8 cellular contexts compared by ENCODE assay signal in the genomic region with DNA sequence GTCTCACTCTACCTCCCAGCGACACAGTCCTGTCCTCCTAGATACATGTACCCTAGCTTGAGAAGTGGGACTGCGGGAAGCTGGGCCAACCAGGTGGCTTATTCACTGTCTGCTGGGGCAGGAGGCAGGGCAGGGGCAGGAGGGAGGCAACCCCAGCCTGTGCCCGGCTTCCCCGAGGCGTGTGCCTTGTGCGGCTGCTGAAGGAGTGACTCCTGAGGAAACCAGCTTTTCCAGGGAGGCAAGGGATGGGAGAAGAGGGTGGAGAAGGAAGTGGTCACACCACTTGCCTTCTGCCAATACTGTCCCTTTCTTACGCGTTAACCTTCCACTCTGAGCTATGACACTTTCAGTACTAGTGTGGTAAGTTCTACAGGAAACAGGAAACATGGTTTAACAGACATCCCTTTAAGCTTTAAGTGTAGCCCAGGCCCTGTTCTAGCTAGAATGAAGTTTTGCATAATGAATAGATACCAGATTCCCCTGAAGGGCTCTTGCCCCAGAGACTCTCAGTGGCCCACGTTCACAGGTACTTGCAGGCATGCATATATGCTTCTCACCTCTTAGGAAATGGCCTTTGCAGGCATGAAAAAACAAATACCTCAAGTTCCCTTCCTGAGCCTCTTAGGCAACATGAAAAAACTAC. TPM values are rescaled to one million over a fixed set of nuclear protein-coding genes. Genes with fewer than 3 reads are reported as not detected.
DNase-seq lines count a peak whose midpoint lies in the region; ATAC-seq and TF ChIP-seq lines count a peak whose summit lies in the region.

No MANE protein-coding gene starts in this region.

- H3K36me3 Mint-ChIP-seq in activated naive CD8-positive, alpha-beta T cell treated with anti-CD3 and anti-CD28 coated beads, Interleukin-2, amount 10 ng/mL, durations not matched to agents 7 days and 5 days, result no peaks in the 10 kb centered on the region

- H3K27me3 Mint-ChIP-seq in activated naive CD8-positive, alpha-beta T cell treated with anti-CD3 and anti-CD28 coated beads, Interleukin-2, amount 10 ng/mL, durations not matched to agents 7 days and 5 days, result no peaks in the 10 kb centered on the region

- H3K9me3 ChIP-seq in uterus, result no peaks in the 10 kb centered on the region

- H3K27ac Mint-ChIP-seq in activated naive CD8-positive, alpha-beta T cell treated with anti-CD3 and anti-CD28 coated beads, Interleukin-2, amount 10 ng/mL, durations not matched to agents 7 days and 5 days, result peak overlapping the region; percentile 98

- no peak for TF ChIP-seq CTCF in uterus (IDR thresholded peaks at IDR 0.05)

- H3K27me3 ChIP-seq in uterus, result no peaks in the 10 kb centered on the region

- no peak overlapping the region for H3K4me3 ChIP-seq in uterus

- H3K27ac ChIP-seq in uterus, result peak overlapping the region; percentile 72 to 73

- intact Hi-C loops in Right ventricle myocardium inferior (cut with DNase I) (loop anchor here (5.0 kb wide), 1 partner anchor 1096 kb away; a partner anchor contains a TSS), cardiac septum (cut with DNase I) (no loop called here), uterus (cut with DNase I; ENCODE audit: low total_unique reads) (no loop called here)

- ATAC-seq in Right ventricle myocardium inferior (peak; percentile 24), HG03097 (IDR thresholded peaks at IDR 0.05; ENCODE audit: low FRiP score, unreplicated experiment) (peak; percentile 87)
- ATAC-seq in activated naive CD8-positive, alpha-beta T cell treated with anti-CD3 and anti-CD28 coated beads, Interleukin-2, amount 10 ng/mL, durations not matched to agents 7 days and 5 days (ENCODE audit: low read depth), result peak; percentile 98

- TF ChIP-seq POLR2A in uterus (IDR thresholded peaks at IDR 0.05), result no peak

- POLR2A ChIA-PET in activated naive CD8-positive, alpha-beta T cell treated with anti-CD3 and anti-CD28 coated beads, Interleukin-2, amount 10 ng/mL, durations not matched to agents 7 days and 5 days (lab: Charles Lee), result interaction anchor here (0.8 to 6.0 kb wide), 12 partner anchors 9 to 1097 kb away, joined by 3 to 98 read pairs (median 4); a partner anchor contains a TSS

- no peaks in the 10 kb centered on the region for H3K36me3 ChIP-seq in uterus

- no peaks in the 10 kb centered on the region for H3K9me3 Mint-ChIP-seq in activated naive CD8-positive, alpha-beta T cell treated with anti-CD3 and anti-CD28 coated beads, Interleukin-2, amount 10 ng/mL, durations not matched to agents 7 days and 5 days

- peak overlapping the region; percentile 85 for H3K4me3 Mint-ChIP-seq in activated naive CD8-positive, alpha-beta T cell treated with anti-CD3 and anti-CD28 coated beads, Interleukin-2, amount 10 ng/mL, durations not matched to agents 7 days and 5 days

- peaks cover 45% of the 10 kb centered on the region for H3K4me1 Mint-ChIP-seq in activated naive CD8-positive, alpha-beta T cell treated with anti-CD3 and anti-CD28 coated beads, Interleukin-2, amount 10 ng/mL, durations not matched to agents 7 days and 5 days

- DNase-seq in Right ventricle myocardium inferior (ENCODE audit: missing footprints) (no peak), cardiac septum (ENCODE audit: low spot score) (no peak), RPMI7951 (ENCODE audit: low read depth) (peak; percentile 73), mucosa of gallbladder (ENCODE audit: low spot score) (peak; percentile 72), uterus (no peak), pons (ENCODE audit: low spot score) (no peak)
- DNase-seq in activated naive CD8-positive, alpha-beta T cell treated with anti-CD3 and anti-CD28 coated beads, Interleukin-2, amount 10 ng/mL, durations not matched to agents 7 days and 5 days, result peak; percentile 73

- no peaks in the 10 kb centered on the region for H3K4me1 ChIP-seq in uterus

RNA-seq across cellular contexts. Expression of a gene that starts 40.6 kb away (rescaled TPM):
- 89.9 TPM for total RNA-seq in Right ventricle myocardium inferior
- 58.3 TPM for total RNA-seq in cardiac septum
- total RNA-seq in RPMI7951 (2014; rRNA removed; shearing (Covaris generic)), result 63.7 and 80.3 TPM in 2 replicates
- total RNA-seq in activated naive CD8-positive, alpha-beta T cell treated with anti-CD3 and anti-CD28 coated beads, Interleukin-2, amount 10 ng/mL, durations not matched to agents 7 days and 5 days, result 10 to 100 TPM; 52.2 to 56.5 TPM
- total RNA-seq in mucosa of gallbladder, result 116 TPM
- 100 to 1,000 TPM; 123 to 220 (median 131) TPM for total RNA-seq in uterus

Comparison
In these comparisons a context has a peak if more than half of its experiments do, and no peak if none do; other contexts are left out.
1. ATAC-seq: peak in every context shown above with its lines; median percentile 98 in activated naive CD8-positive, alpha-beta T cell treated with anti-CD3 and anti-CD28 coated beads, Interleukin-2, amount 10 ng/mL, durations not matched to agents 7 days and 5 days; 87 in HG03097; 24 in Right ventricle myocardium inferior.
2. DNase-seq: peak in RPMI7951 (single experiment), activated naive CD8-positive, alpha-beta T cell treated with anti-CD3 and anti-CD28 coated beads, Interleukin-2, amount 10 ng/mL, durations not matched to agents 7 days and 5 days (single experiment) and mucosa of gallbladder (single experiment); none in Right ventricle myocardium inferior (single experiment), cardiac septum (single experiment), uterus (0 of 2) and pons (single experiment).